ENCODE assay signal across 8 cellular contexts in the genomic region with DNA sequence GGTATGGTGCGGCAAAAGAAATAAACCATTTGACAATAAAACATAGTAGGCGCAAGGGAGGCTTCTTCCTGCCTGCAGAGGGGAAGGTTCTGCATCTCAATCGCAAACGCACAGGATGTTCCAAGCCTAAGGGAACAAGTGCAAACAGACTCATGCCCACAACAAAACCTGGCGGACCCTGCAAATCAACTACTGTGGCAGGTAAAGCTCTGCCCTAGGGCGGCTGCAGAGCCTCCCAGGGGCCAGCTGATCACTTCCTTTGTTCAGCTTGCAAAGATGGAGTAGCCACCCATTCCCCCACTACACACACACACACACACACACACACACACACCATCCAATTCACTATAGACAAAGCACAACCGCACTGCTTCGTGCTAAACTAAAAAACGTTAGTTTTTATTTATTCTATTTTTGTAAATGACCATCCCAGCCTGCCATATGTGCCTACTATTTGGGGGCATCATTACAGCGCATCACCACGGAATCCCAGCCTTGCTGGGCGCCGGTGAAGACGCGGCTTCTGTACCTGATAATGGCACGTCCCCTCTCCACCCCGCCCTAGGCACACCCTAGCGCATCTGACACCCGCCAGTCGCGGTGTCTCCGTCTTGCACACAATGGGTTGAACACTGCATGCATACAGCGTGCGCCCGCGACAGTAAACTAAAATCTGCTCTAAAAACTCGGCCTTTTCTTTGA. TPM values are rescaled to one million over a fixed set of nuclear protein-coding genes. Genes with fewer than 3 reads are reported as not detected.
DNase-seq lines count a peak whose midpoint lies in the region; ATAC-seq, FAIRE-seq and TF ChIP-seq lines count a peak whose summit lies in the region.

No MANE protein-coding gene starts in this region.

- no peaks in the 10 kb centered on the region for H3K9me3 ChIP-seq in suprapubic skin

- H3K4me1 Mint-ChIP-seq in activated CD4-positive, alpha-beta T cell treated with anti-CD3 and anti-CD28 coated beads for 36 hours = peaks cover 9% of the 10 kb centered on the region
- peaks cover 5% of the 10 kb centered on the region for H3K4me1 Mint-ChIP-seq in activated T-helper 2 cell treated with anti-CD3 and anti-CD28 coated beads, Interferon-gamma antibody, Interleukin-2, Interleukin-4, amounts not matched to agents 10 μg/mL and 5 μg/mL and 100 μg/mL, durations not matched to agents 14 hours and 24 hours and 36 hours (ENCODE audit: low read depth)
- H3K4me1 Mint-ChIP-seq in immature natural killer cell = peaks cover 13 to 32% of the 10 kb centered on the region in 2 donors

- DNase-seq in activated CD4-positive, alpha-beta T cell treated with anti-CD3 and anti-CD28 coated beads for 36 hours = peak; percentile 8
- no peak for DNase-seq in activated CD4-positive, alpha-beta T cell treated with anti-CD3 and anti-CD28 coated beads, Interleukin-2, amount 50 U/mL, for 1 hour
- no peak for DNase-seq in activated T-helper 2 cell treated with anti-CD3 and anti-CD28 coated beads, Interferon-gamma antibody, Interleukin-2, Interleukin-4, amounts not matched to agents 10 μg/mL and 5 μg/mL and 100 μg/mL, durations not matched to agents 14 hours and 24 hours and 36 hours (ENCODE audit: low spot score)
- DNase-seq in immature natural killer cell = no peak
- DNase-seq in suprapubic skin (ENCODE audit: low spot score in 2 of 2) = no peak
- no peak for DNase-seq in SHP77 (lab: John Stamatoyannopoulos, UW)
- no peak for DNase-seq in urothelium cell line (ENCODE audit: low spot score)

- POLR2A ChIA-PET in activated CD4-positive, alpha-beta T cell treated with anti-CD3 and anti-CD28 coated beads for 36 hours (lab: Charles Lee) = no interaction called here

- ATAC-seq in activated CD4-positive, alpha-beta T cell treated with anti-CD3 and anti-CD28 coated beads for 36 hours = no peak
- no peak for ATAC-seq in HG03175 (IDR thresholded peaks at IDR 0.05; ENCODE audit: unreplicated experiment)

- H3K27me3 ChIP-seq in suprapubic skin = peaks cover 6% of the 10 kb centered on the region

- TF ChIP-seq POLR2A in suprapubic skin (IDR thresholded peaks at IDR 0.05) = no peak

- TF ChIP-seq EP300 in suprapubic skin (IDR thresholded peaks at IDR 0.05) = no peak

- H3K27ac Mint-ChIP-seq in activated CD4-positive, alpha-beta T cell treated with anti-CD3 and anti-CD28 coated beads for 36 hours = no peak overlapping the region
- H3K27ac Mint-ChIP-seq in activated T-helper 2 cell treated with anti-CD3 and anti-CD28 coated beads, Interferon-gamma antibody, Interleukin-2, Interleukin-4, amounts not matched to agents 10 μg/mL and 5 μg/mL and 100 μg/mL, durations not matched to agents 14 hours and 24 hours and 36 hours = no peak overlapping the region
- H3K27ac Mint-ChIP-seq in immature natural killer cell = no peak overlapping the region

- 14% methylated on average over 27 of the region's 27 CpGs for WGBS in suprapubic skin

- intact Hi-C loops in activated CD4-positive, alpha-beta T cell treated with anti-CD3 and anti-CD28 coated beads for 36 hours (cut with DNase I, micrococcal nuclease) = loop anchor here in 1 of 2 experiments (5.0 kb wide), 2 partner anchors 125 to 370 kb away; no protein-coding TSS in a partner anchor
- intact Hi-C loops in activated T-helper 2 cell treated with anti-CD3 and anti-CD28 coated beads, Interferon-gamma antibody, Interleukin-2, Interleukin-4, amounts not matched to agents 10 μg/mL and 5 μg/mL and 100 μg/mL, durations not matched to agents 14 hours and 24 hours and 36 hours (cut with micrococcal nuclease) = loop anchor here (2.0 to 5.0 kb wide), 2 partner anchors 125 to 371 kb away; no protein-coding TSS in a partner anchor

- H3K36me3 Mint-ChIP-seq in activated CD4-positive, alpha-beta T cell treated with anti-CD3 and anti-CD28 coated beads for 36 hours (ENCODE audit: low read depth) = no peaks in the 10 kb centered on the region
- H3K36me3 Mint-ChIP-seq in activated T-helper 2 cell treated with anti-CD3 and anti-CD28 coated beads, Interferon-gamma antibody, Interleukin-2, Interleukin-4, amounts not matched to agents 10 μg/mL and 5 μg/mL and 100 μg/mL, durations not matched to agents 14 hours and 24 hours and 36 hours (ENCODE audit: low read depth) = no peaks in the 10 kb centered on the region
- H3K36me3 Mint-ChIP-seq in immature natural killer cell = no peaks in the 10 kb centered on the region

- H3K27me3 Mint-ChIP-seq in activated CD4-positive, alpha-beta T cell treated with anti-CD3 and anti-CD28 coated beads for 36 hours = peaks cover 69% of the 10 kb centered on the region
- H3K27me3 Mint-ChIP-seq in activated T-helper 2 cell treated with anti-CD3 and anti-CD28 coated beads, Interferon-gamma antibody, Interleukin-2, Interleukin-4, amounts not matched to agents 10 μg/mL and 5 μg/mL and 100 μg/mL, durations not matched to agents 14 hours and 24 hours and 36 hours (ENCODE audit: low read depth) = peaks cover 59% of the 10 kb centered on the region
- H3K27me3 Mint-ChIP-seq in immature natural killer cell (ENCODE audit: low read depth in 3 of 3) = peaks cover 10 to 36% (median 15%) of the 10 kb centered on the region in 3 donors

- no peaks in the 10 kb centered on the region for H3K36me3 ChIP-seq in suprapubic skin

- no peak for FAIRE-seq in urothelium cell line (lab: Jason Lieb, UNC)

- CTCF ChIA-PET in activated CD4-positive, alpha-beta T cell treated with anti-CD3 and anti-CD28 coated beads for 36 hours (lab: Charles Lee) = no interaction called here

- peak overlapping the region; percentile 75 for H3K4me3 ChIP-seq in suprapubic skin

- H3K4me3 Mint-ChIP-seq in activated CD4-positive, alpha-beta T cell treated with anti-CD3 and anti-CD28 coated beads for 36 hours = peak overlapping the region; percentile 43
- H3K4me3 Mint-ChIP-seq in activated T-helper 2 cell treated with anti-CD3 and anti-CD28 coated beads, Interferon-gamma antibody, Interleukin-2, Interleukin-4, amounts not matched to agents 10 μg/mL and 5 μg/mL and 100 μg/mL, durations not matched to agents 14 hours and 24 hours and 36 hours (ENCODE audit: low read depth) = peak overlapping the region; percentile 35
- peak overlapping the region; percentile 62 to 71 (median 67) for H3K4me3 Mint-ChIP-seq in immature natural killer cell

- no peaks in the 10 kb centered on the region for H3K9me3 Mint-ChIP-seq in activated CD4-positive, alpha-beta T cell treated with anti-CD3 and anti-CD28 coated beads for 36 hours (ENCODE audit: low read depth)
- H3K9me3 Mint-ChIP-seq in activated T-helper 2 cell treated with anti-CD3 and anti-CD28 coated beads, Interferon-gamma antibody, Interleukin-2, Interleukin-4, amounts not matched to agents 10 μg/mL and 5 μg/mL and 100 μg/mL, durations not matched to agents 14 hours and 24 hours and 36 hours = no peaks in the 10 kb centered on the region
- H3K9me3 Mint-ChIP-seq in immature natural killer cell = no peaks in the 10 kb centered on the region

- H3K27ac ChIP-seq in suprapubic skin = no peak overlapping the region

- TF ChIP-seq CTCF in suprapubic skin (IDR thresholded peaks at IDR 0.05) = no peak

- peaks cover 46% of the 10 kb centered on the region for H3K4me1 ChIP-seq in suprapubic skin

RNA-seq across cellular contexts. Expression of a gene that starts 57.6 kb away (rescaled TPM):
- under 1 TPM; 0.16 to 0.18 TPM for total RNA-seq in activated CD4-positive, alpha-beta T cell treated with anti-CD3 and anti-CD28 coated beads for 36 hours
- total RNA-seq in activated T-helper 2 cell treated with anti-CD3 and anti-CD28 coated beads, Interferon-gamma antibody, Interleukin-2, Interleukin-4, amounts not matched to agents 10 μg/mL and 5 μg/mL and 100 μg/mL, durations not matched to agents 14 hours and 24 hours and 36 hours = 0.48 and 0.89 TPM in 2 replicates
- polyA plus RNA-seq in immature natural killer cell = not detected
- 10 to 100 TPM; 12.0 to 22.2 (median 16.6) TPM for total RNA-seq in suprapubic skin
